ENCODE assay signal across 1 cellular context in genomic region chr2:218908721-218909619, GRCh38.
TF ChIP-seq lines count a peak whose summit lies in the region.

No MANE protein-coding gene starts in this region.

TF ChIP-seq in WTC11, 78 proteins besides CTCF, POLR2A, EP300 and RAD21 (continued from another document):
- TF ChIP-seq ESRRA (CRISPR knock-in tag; IDR thresholded peaks at IDR 0.05; ENCODE audit: borderline replicate concordance) (no peak), NR3C1 (CRISPR knock-in tag; conservative IDR thresholded peaks at IDR 0.05; ENCODE audit: low read depth) (no peak), ZNF263 (CRISPR knock-in tag; IDR thresholded peaks at IDR 0.05; ENCODE audit: low read depth) (no peak), CREM (CRISPR knock-in tag; IDR thresholded peaks at IDR 0.05) (peak; percentile 42; the same call in 1 of the 2 replicates), ZNF121 (CRISPR knock-in tag; IDR thresholded peaks at IDR 0.05) (no peak; the same call in 1 of the 2 replicates), ZNF532 (CRISPR knock-in tag; IDR thresholded peaks at IDR 0.05; ENCODE audit: borderline replicate concordance) (no peak), NR2C2 (CRISPR knock-in tag; IDR thresholded peaks at IDR 0.05) (no peak), FOXJ3 (CRISPR knock-in tag; IDR thresholded peaks at IDR 0.05; ENCODE audit: borderline replicate concordance) (no peak), PREB (CRISPR knock-in tag; IDR thresholded peaks at IDR 0.05; ENCODE audit: borderline replicate concordance) (no peak), STAT6 (CRISPR knock-in tag; conservative IDR thresholded peaks at IDR 0.05; ENCODE audit: low read depth) (no peak), TEAD1 (CRISPR knock-in tag; IDR thresholded peaks at IDR 0.05) (peak; percentile 57), ZNF396 (CRISPR knock-in tag; IDR thresholded peaks at IDR 0.05; ENCODE audit: borderline replicate concordance) (no peak), ARID4B (CRISPR knock-in tag; IDR thresholded peaks at IDR 0.05; ENCODE audit: borderline replicate concordance) (0 out of 2 replicates have a peak, but pooled peaks have one; percentile 34), ZNF512 (CRISPR knock-in tag; IDR thresholded peaks at IDR 0.05; ENCODE audit: borderline replicate concordance) (no peak), USF2 (CRISPR knock-in tag; IDR thresholded peaks at IDR 0.05) (no peak), ATF1 (CRISPR knock-in tag; IDR thresholded peaks at IDR 0.05) (no peak), FOXP1 (CRISPR knock-in tag; IDR thresholded peaks at IDR 0.05; ENCODE audit: borderline replicate concordance) (peak; percentile 95), CREB1 (CRISPR knock-in tag; IDR thresholded peaks at IDR 0.05) (no peak), ZNF232 (CRISPR knock-in tag; IDR thresholded peaks at IDR 0.05) (0 out of 2 replicates have a peak, but pooled peaks have one; percentile 22), NFYB (CRISPR knock-in tag; conservative IDR thresholded peaks at IDR 0.05; ENCODE audit: low read depth) (no peak), NFE2L1 (CRISPR knock-in tag; IDR thresholded peaks at IDR 0.05) (0 out of 2 replicates have a peak, but pooled peaks have one; percentile 58), SP1 (CRISPR knock-in tag; conservative IDR thresholded peaks at IDR 0.05) (peak; percentile 95), GABPB1 (CRISPR knock-in tag; IDR thresholded peaks at IDR 0.05) (peak; percentile 88), ZNF423 (CRISPR knock-in tag; IDR thresholded peaks at IDR 0.05) (no peak), NR1H2 (CRISPR knock-in tag; IDR thresholded peaks at IDR 0.05) (no peak)
- TF ChIP-seq, protein P1, sequence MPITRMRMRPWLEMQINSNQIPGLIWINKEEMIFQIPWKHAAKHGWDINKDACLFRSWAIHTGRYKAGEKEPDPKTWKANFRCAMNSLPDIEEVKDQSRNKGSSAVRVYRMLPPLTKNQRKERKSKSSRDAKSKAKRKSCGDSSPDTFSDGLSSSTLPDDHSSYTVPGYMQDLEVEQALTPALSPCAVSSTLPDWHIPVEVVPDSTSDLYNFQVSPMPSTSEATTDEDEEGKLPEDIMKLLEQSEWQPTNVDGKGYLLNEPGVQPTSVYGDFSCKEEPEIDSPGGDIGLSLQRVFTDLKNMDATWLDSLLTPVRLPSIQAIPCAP (CRISPR knock-in tag; IDR thresholded peaks at IDR 0.05) = no peak
- TF ChIP-seq, protein P2, sequence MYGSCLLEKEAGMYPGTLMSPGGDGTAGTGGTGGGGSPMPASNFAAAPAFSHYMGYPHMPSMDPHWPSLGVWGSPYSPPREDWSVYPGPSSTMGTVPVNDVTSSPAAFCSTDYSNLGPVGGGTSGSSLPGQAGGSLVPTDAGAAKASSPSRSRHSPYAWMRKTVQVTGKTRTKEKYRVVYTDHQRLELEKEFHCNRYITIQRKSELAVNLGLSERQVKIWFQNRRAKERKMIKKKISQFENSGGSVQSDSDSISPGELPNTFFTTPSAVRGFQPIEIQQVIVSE (CRISPR knock-in tag; IDR thresholded peaks at IDR 0.05; ENCODE audit: borderline replicate concordance) = no peak
- TF ChIP-seq, protein P3, sequence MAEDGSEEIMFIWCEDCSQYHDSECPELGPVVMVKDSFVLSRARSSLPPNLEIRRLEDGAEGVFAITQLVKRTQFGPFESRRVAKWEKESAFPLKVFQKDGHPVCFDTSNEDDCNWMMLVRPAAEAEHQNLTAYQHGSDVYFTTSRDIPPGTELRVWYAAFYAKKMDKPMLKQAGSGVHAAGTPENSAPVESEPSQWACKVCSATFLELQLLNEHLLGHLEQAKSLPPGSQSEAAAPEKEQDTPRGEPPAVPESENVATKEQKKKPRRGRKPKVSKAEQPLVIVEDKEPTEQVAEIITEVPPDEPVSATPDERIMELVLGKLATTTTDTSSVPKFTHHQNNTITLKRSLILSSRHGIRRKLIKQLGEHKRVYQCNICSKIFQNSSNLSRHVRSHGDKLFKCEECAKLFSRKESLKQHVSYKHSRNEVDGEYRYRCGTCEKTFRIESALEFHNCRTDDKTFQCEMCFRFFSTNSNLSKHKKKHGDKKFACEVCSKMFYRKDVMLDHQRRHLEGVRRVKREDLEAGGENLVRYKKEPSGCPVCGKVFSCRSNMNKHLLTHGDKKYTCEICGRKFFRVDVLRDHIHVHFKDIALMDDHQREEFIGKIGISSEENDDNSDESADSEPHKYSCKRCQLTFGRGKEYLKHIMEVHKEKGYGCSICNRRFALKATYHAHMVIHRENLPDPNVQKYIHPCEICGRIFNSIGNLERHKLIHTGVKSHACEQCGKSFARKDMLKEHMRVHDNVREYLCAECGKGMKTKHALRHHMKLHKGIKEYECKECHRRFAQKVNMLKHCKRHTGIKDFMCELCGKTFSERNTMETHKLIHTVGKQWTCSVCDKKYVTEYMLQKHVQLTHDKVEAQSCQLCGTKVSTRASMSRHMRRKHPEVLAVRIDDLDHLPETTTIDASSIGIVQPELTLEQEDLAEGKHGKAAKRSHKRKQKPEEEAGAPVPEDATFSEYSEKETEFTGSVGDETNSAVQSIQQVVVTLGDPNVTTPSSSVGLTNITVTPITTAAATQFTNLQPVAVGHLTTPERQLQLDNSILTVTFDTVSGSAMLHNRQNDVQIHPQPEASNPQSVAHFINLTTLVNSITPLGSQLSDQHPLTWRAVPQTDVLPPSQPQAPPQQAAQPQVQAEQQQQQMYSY (CRISPR knock-in tag; IDR thresholded peaks at IDR 0.05) = no peak
- TF ChIP-seq, protein P4, sequence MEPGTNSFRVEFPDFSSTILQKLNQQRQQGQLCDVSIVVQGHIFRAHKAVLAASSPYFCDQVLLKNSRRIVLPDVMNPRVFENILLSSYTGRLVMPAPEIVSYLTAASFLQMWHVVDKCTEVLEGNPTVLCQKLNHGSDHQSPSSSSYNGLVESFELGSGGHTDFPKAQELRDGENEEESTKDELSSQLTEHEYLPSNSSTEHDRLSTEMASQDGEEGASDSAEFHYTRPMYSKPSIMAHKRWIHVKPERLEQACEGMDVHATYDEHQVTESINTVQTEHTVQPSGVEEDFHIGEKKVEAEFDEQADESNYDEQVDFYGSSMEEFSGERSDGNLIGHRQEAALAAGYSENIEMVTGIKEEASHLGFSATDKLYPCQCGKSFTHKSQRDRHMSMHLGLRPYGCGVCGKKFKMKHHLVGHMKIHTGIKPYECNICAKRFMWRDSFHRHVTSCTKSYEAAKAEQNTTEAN (CRISPR knock-in tag; IDR thresholded peaks at IDR 0.05) = 0 out of 2 replicates have a peak, but pooled peaks have one; percentile 35
